Comparison of ENCODE assay signal across 21 cellular contexts in the genomic region with DNA sequence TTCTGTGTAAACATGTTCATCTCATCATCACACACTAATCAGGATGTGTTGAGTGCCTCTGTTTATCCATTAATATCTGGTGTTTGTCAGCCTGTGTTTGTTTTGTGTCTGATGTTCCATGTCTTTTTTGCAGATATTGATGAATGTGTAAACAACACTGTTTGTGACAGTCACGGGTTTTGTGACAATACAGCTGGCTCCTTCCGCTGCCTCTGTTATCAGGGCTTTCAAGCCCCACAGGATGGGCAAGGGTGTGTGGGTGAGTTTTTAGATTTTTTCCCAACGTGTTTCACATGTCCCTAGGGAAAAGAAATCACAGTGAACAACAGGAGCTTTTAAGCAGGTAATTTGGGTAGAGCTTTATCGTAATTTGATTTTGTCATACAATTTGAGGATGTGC.
A peak's percentile ranks its signal among the peaks of the same experiment; 100 is the strongest.
DNase-seq lines count a peak whose midpoint lies in the region; ATAC-seq and TF ChIP-seq lines count a peak whose summit lies in the region.
"Had no signal": no experiment of that assay in that cellular context is flagged by ENCODE, and none has a peak within 500 bp of the region (broad histone marks: within the 10 kb centered on the region; RNA-seq: fewer than 3 reads in every experiment).

No MANE protein-coding gene starts in this region.

- WGBS in spleen, 5 donors = 64 to 90% (median 66%) methylated on average over 4 of the region's 4 CpGs

- no peaks in the 10 kb centered on the region for H4K20me1 ChIP-seq in DND-41 (ENCODE audit: insufficient read depth, low read length)

- intact Hi-C loops in spleen (cut with DNase I; ENCODE audit: low total_unique reads) = no loop called here

- no peak overlapping the region for H2AFZ ChIP-seq in DND-41 (ENCODE audit: low read depth, low read length)

- no peaks in the 10 kb centered on the region for H3K27me3 ChIP-seq in DND-41 (ENCODE audit: insufficient read depth, low read length, poor library complexity)
- no peaks in the 10 kb centered on the region for H3K27me3 ChIP-seq in spleen (replicated peaks in 1 of 7)
- H3K27me3 ChIP-seq: SJSA1 had no signal

- H3K9me3 ChIP-seq in DND-41 (ENCODE audit: insufficient read depth, low read length, severe bottlenecking) (no peaks in the 10 kb centered on the region), spleen (no peaks in the 10 kb centered on the region)
- H3K9me3 ChIP-seq: SJSA1 had no signal

- H3K36me3 ChIP-seq in DND-41 (ENCODE audit: insufficient read depth, low read length) (no peaks in the 10 kb centered on the region), spleen (no peaks in the 10 kb centered on the region)
- H3K36me3 ChIP-seq: SJSA1 had no signal

- peak overlapping the region; percentile 83 for H3K27ac ChIP-seq in DND-41 (ENCODE audit: low read length)
- H3K27ac ChIP-seq in spleen = peak overlapping the region; percentile 47 to 75 (median 60)
- H3K27ac ChIP-seq: SJSA1 had no signal

- no peak for ATAC-seq in DND-41 (ENCODE audit: insufficient read depth, low read depth)
- no peak for ATAC-seq in SK-N-SH treated with all-trans-retinoic acid at 6 μM for 48 hours
- no peak for ATAC-seq in HG03520 (IDR thresholded peaks at IDR 0.05; ENCODE audit: unreplicated experiment)
- ATAC-seq in HG03571 (IDR thresholded peaks at IDR 0.05; ENCODE audit: unreplicated experiment) = no peak
- ATAC-seq: HCT116, Right ventricle myocardium inferior had no signal

- DNase-seq in DND-41 (no peak), NCI-H1417 treated with DMSO at 0.1 percent for 48 hours (lab: John Stamatoyannopoulos, UW) (peak; percentile 1), dermis blood vessel endothelial cell (peak; percentile 52), spleen (no peak)
- DNase-seq: CD4-positive, CD25-positive, alpha-beta regulatory T cell; COR-L47; DMS 273 treated with DMSO at 0.1 percent for 48 hours; EL; GF-D8; KBM-7; NCI-H1092 treated with DMSO at 0.1 percent for 48 hours; NCI-H187; NCI-H2107; NCI-H2227 treated with DMSO at 0.1 percent for 48 hours; NCI-H510A had no signal

- no peaks in the 10 kb centered on the region for H3K79me2 ChIP-seq in DND-41 (ENCODE audit: insufficient read depth, low read length)

- TF ChIP-seq POLR2A in spleen (IDR thresholded peaks at IDR 0.05) = no peak

- no peak for TF ChIP-seq CTCF in DND-41 (IDR thresholded peaks at IDR 0.05; ENCODE audit: borderline replicate concordance, extremely low read depth, low read length, poor library complexity, severe bottlenecking)
- TF ChIP-seq CTCF in spleen (IDR thresholded peaks at IDR 0.05 in 8 of 11, conservative IDR thresholded peaks at IDR 0.05 in 3 of 11) = no peak

- H3K9ac ChIP-seq in DND-41 (ENCODE audit: low read depth, low read length) = peak overlapping the region; percentile 22; the same call in 1 of the 2 replicates

- H3K4me1 ChIP-seq in DND-41 (ENCODE audit: insufficient read depth, low read length) = peaks cover 41% of the 10 kb centered on the region
- peaks cover 0 to 24% (median 4%) of the 10 kb centered on the region in 6 donors for H3K4me1 ChIP-seq in spleen
- H3K4me1 ChIP-seq: SJSA1 had no signal

- H3K4me2 ChIP-seq in DND-41 (ENCODE audit: insufficient read depth, low read length) = no peak overlapping the region

- H3K4me3 ChIP-seq in DND-41 (ENCODE audit: low read depth in 1 of 2, low read length in 2 of 2) (no peak overlapping the region), spleen (no peak overlapping the region)
- H3K4me3 ChIP-seq: SJSA1 had no signal

TF ChIP-seq in SK-N-SH treated with all-trans-retinoic acid at 6 μM for 48 hours, 23 proteins besides CTCF, POLR2A, EP300 and RAD21:
- TF ChIP-seq, protein P1, sequence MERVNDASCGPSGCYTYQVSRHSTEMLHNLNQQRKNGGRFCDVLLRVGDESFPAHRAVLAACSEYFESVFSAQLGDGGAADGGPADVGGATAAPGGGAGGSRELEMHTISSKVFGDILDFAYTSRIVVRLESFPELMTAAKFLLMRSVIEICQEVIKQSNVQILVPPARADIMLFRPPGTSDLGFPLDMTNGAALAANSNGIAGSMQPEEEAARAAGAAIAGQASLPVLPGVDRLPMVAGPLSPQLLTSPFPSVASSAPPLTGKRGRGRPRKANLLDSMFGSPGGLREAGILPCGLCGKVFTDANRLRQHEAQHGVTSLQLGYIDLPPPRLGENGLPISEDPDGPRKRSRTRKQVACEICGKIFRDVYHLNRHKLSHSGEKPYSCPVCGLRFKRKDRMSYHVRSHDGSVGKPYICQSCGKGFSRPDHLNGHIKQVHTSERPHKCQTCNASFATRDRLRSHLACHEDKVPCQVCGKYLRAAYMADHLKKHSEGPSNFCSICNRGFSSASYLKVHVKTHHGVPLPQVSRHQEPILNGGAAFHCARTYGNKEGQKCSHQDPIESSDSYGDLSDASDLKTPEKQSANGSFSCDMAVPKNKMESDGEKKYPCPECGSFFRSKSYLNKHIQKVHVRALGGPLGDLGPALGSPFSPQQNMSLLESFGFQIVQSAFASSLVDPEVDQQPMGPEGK (CRISPR knock-in tag; IDR thresholded peaks at IDR 0.05; ENCODE audit: borderline replicate concordance) = no peak
- TF ChIP-seq ESRRG (CRISPR knock-in tag; IDR thresholded peaks at IDR 0.05) (no peak), ZNF565 (CRISPR knock-in tag; conservative IDR thresholded peaks at IDR 0.05; ENCODE audit: low read depth) (no peak), CSDC2 (CRISPR knock-in tag; IDR thresholded peaks at IDR 0.05) (no peak), ZFP30 (CRISPR knock-in tag; IDR thresholded peaks at IDR 0.05) (no peak), ZFP3 (CRISPR knock-in tag; IDR thresholded peaks at IDR 0.05) (no peak), TOX (CRISPR knock-in tag; IDR thresholded peaks at IDR 0.05; ENCODE audit: borderline replicate concordance) (no peak), ZC3H10 (CRISPR knock-in tag; IDR thresholded peaks at IDR 0.05) (no peak), GLIS3 (CRISPR knock-in tag; IDR thresholded peaks at IDR 0.05) (no peak), TCF4 (CRISPR knock-in tag; IDR thresholded peaks at IDR 0.05; ENCODE audit: borderline replicate concordance) (no peak), RARB (CRISPR knock-in tag; IDR thresholded peaks at IDR 0.05) (no peak), SNAI2 (CRISPR knock-in tag; IDR thresholded peaks at IDR 0.05) (no peak), BACH2 (CRISPR knock-in tag; IDR thresholded peaks at IDR 0.05; ENCODE audit: borderline replicate concordance) (no peak), ARNTL (CRISPR knock-in tag; IDR thresholded peaks at IDR 0.05; ENCODE audit: borderline replicate concordance, low read depth) (no peak), ZNF8 (CRISPR knock-in tag; IDR thresholded peaks at IDR 0.05) (no peak), OSR1 (CRISPR knock-in tag; IDR thresholded peaks at IDR 0.05) (no peak), ZNF70 (CRISPR knock-in tag; IDR thresholded peaks at IDR 0.05) (no peak)
- TF ChIP-seq, protein P2, sequence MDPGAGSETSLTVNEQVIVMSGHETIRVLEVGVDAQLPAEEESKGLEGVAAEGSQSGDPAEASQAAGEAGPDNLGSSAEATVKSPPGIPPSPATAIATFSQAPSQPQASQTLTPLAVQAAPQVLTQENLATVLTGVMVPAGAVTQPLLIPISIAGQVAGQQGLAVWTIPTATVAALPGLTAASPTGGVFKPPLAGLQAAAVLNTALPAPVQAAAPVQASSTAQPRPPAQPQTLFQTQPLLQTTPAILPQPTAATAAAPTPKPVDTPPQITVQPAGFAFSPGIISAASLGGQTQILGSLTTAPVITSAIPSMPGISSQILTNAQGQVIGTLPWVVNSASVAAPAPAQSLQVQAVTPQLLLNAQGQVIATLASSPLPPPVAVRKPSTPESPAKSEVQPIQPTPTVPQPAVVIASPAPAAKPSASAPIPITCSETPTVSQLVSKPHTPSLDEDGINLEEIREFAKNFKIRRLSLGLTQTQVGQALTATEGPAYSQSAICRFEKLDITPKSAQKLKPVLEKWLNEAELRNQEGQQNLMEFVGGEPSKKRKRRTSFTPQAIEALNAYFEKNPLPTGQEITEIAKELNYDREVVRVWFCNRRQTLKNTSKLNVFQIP (CRISPR knock-in tag; IDR thresholded peaks at IDR 0.05; ENCODE audit: borderline replicate concordance, low read depth) = no peak
- TF ChIP-seq, protein P3, sequence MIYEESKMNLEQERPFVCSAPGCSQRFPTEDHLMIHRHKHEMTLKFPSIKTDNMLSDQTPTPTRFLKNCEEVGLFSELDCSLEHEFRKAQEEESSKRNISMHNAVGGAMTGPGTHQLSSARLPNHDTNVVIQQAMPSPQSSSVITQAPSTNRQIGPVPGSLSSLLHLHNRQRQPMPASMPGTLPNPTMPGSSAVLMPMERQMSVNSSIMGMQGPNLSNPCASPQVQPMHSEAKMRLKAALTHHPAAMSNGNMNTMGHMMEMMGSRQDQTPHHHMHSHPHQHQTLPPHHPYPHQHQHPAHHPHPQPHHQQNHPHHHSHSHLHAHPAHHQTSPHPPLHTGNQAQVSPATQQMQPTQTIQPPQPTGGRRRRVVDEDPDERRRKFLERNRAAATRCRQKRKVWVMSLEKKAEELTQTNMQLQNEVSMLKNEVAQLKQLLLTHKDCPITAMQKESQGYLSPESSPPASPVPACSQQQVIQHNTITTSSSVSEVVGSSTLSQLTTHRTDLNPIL (CRISPR knock-in tag; IDR thresholded peaks at IDR 0.05; ENCODE audit: low read depth) = no peak

Comparison
In these comparisons a context has a peak if more than half of its experiments do, and no peak if none do; other contexts are left out.
1. DNase-seq: peak in NCI-H1417 treated with DMSO at 0.1 percent for 48 hours (single experiment) and dermis blood vessel endothelial cell (single experiment); none in DND-41 (single experiment) and spleen (single experiment).